25 cellular contexts compared by ENCODE assay signal in the genomic region with DNA sequence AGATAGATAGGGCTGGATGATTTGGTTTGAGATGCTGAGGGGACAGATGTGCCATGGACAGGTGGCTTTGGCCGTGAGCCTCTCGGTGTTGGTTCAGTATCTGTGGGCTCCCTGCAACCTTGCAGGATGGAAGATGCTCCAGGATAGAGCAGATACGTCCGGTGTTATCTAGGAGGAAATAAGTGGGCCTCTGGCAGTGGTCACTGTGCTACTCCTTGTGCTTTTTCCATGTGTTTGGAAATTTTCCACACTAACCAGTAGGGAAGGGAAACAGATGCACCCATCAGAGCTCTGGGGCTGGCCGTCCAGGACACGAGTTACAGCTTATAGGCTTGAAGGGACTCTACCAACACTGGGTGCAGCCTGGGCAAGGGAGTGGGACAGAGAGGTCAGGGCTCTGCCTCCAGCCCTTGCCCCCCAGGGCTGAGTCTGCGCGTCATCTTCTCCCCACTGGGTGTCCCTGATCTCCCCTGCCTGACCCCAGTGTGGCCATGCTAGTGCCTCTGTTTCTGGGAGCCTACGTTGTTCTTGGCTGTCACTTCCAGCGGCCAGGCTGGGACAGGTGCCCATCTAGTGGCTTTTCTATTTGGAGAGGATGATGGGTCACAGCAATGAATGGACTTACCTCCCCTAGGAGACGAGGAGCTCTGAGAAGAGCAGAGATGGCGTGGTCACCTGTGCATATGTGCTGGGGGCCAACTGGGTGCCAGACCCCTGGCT.
DNase-seq lines count a peak whose midpoint lies in the region; ATAC-seq and TF ChIP-seq lines count a peak whose summit lies in the region.
"Had no signal": no experiment of that assay in that cellular context is flagged by ENCODE, and none has a peak within 500 bp of the region (broad histone marks: within the 10 kb centered on the region; RNA-seq: fewer than 3 reads in every experiment).

No MANE protein-coding gene starts in this region.

- H3K4me1 Mint-ChIP-seq in HFFc6 (ENCODE audit: low read depth): peaks cover 58% of the 10 kb centered on the region
- H3K4me1 Mint-ChIP-seq: activated naive CD4-positive, alpha-beta T cell treated with anti-CD3 and anti-CD28 coated beads, Interleukin-2, amount 50 U/mL, for 24 hours had no signal

- peak overlapping the region; percentile 29 for H3K27ac Mint-ChIP-seq in HFFc6
- H3K27ac Mint-ChIP-seq: activated T-cell treated with anti-CD3 and anti-CD28 coated beads, Interleukin-2, amount 50 U/mL, for 72 hours; CD4-positive, CD25-positive, alpha-beta regulatory T cell; T-cell had no signal

- no peak for ATAC-seq in body of pancreas
- ATAC-seq: activated T-cell treated with anti-CD3 and anti-CD28 coated beads, Interleukin-2, amount 50 U/mL, for 72 hours; lower lobe of right lung; T-cell had no signal

- DNase-seq in HFFc6: no peak
- no peak for DNase-seq in body of pancreas
- DNase-seq in DMS114 treated with DMSO at 0.1 percent for 48 hours (lab: John Stamatoyannopoulos, UW; ENCODE audit: unreplicated experiment): no peak
- DNase-seq in UCSD-AML1 (lab: John Stamatoyannopoulos, UW; ENCODE audit: unreplicated experiment): no peak
- no peak for DNase-seq in G401 (ENCODE audit: low spot score)
- DNase-seq: activated T-cell treated with anti-CD3 and anti-CD28 coated beads, Interleukin-2, amount 50 U/mL, for 72 hours; anterior cingulate cortex; CD4-positive, CD25-positive, alpha-beta regulatory T cell; central memory CD4-positive, alpha-beta T cell; DMS 273 treated with DMSO at 0.1 percent for 48 hours; dorsolateral prefrontal cortex; HCEC 1CT; hippocampal formation; lower lobe of right lung; MV-4-11; NCI-H1694 treated with DMSO at 0.1 percent for 48 hours; NCI-H526 treated with DMSO at 0.1 percent for 48 hours; nucleus accumbens; SIG-M5; sigmoid colon; T-cell had no signal

- WGBS in body of pancreas, 2 donors: 80 to 89% methylated on average over 7 to 12 of the region's 12 CpGs
- WGBS in liver: 50% methylated on average over 12 of the region's 12 CpGs

- H3K4me1 ChIP-seq in body of pancreas (peaks cover 47% of the 10 kb centered on the region), liver (ENCODE audit: control insufficient read depth in 4 of 4, insufficient read depth in 4 of 4, low read length in 3 of 4) (peaks cover 30 to 66% (median 54%) of the 10 kb centered on the region in 4 donors), rectal smooth muscle tissue (ENCODE audit: control insufficient read depth, insufficient read depth, low read length) (peaks cover 16% of the 10 kb centered on the region)

- peak in 1 of 2 donors; percentile 10 for TF ChIP-seq RAD21 in liver (IDR thresholded peaks at IDR 0.05)

- intact Hi-C loops in body of pancreas (cut with DNase I): no loop called here

- H3K9me3 ChIP-seq in body of pancreas: no peaks in the 10 kb centered on the region
- no peaks in the 10 kb centered on the region for H3K9me3 ChIP-seq in liver (ENCODE audit: control insufficient read depth in 4 of 4, low read length in 3 of 4)
- H3K9me3 ChIP-seq: lower lobe of right lung, sigmoid colon had no signal

- peak overlapping the region in 3 of 4 donors; percentile 23 to 77 (median 67) for H3K27ac ChIP-seq in body of pancreas
- peak overlapping the region; percentile 70 to 89 for H3K27ac ChIP-seq in liver (ENCODE audit: low read depth in 1 of 2, low read length in 2 of 2)
- H3K27ac ChIP-seq in rectal smooth muscle tissue (ENCODE audit: low read depth, low read length): peak overlapping the region; percentile 76
- H3K27ac ChIP-seq: dorsolateral prefrontal cortex, KMS-11, lower lobe of right lung had no signal

- H3K27me3 Mint-ChIP-seq in HFFc6 (ENCODE audit: insufficient read depth): peaks cover 4% of the 10 kb centered on the region
- H3K27me3 Mint-ChIP-seq: activated naive CD4-positive, alpha-beta T cell treated with anti-CD3 and anti-CD28 coated beads, Interleukin-2, amount 50 U/mL, for 24 hours had no signal

- no peaks in the 10 kb centered on the region for H3K36me3 ChIP-seq in body of pancreas (replicated peaks in 1 of 2; ENCODE audit: insufficient read depth in 1 of 2, low read depth in 2 of 2)
- peaks cover 2 to 5% (median 3%) of the 10 kb centered on the region in 4 donors for H3K36me3 ChIP-seq in liver (ENCODE audit: control insufficient read depth in 4 of 4, insufficient read depth in 3 of 4, low read depth in 1 of 4, low read length in 3 of 4)
- no peaks in the 10 kb centered on the region for H3K36me3 ChIP-seq in rectal smooth muscle tissue (ENCODE audit: control insufficient read depth, insufficient read depth, low read length)
- H3K36me3 ChIP-seq: lower lobe of right lung, sigmoid colon had no signal

- in situ Hi-C loops in G401 (cut with HindIII; ENCODE audit: low sequenced_read_pairs): no loop called here

- H3K27me3 ChIP-seq in body of pancreas (no peaks in the 10 kb centered on the region), liver (ENCODE audit: control insufficient read depth in 4 of 4, insufficient read depth in 4 of 4, low read length in 3 of 4) (no peaks in the 10 kb centered on the region), rectal smooth muscle tissue (ENCODE audit: control insufficient read depth, insufficient read depth, low read length) (no peaks in the 10 kb centered on the region)
- H3K27me3 ChIP-seq: dorsolateral prefrontal cortex, sigmoid colon had no signal

- no peaks in the 10 kb centered on the region for H3K9me3 Mint-ChIP-seq in HFFc6
- H3K9me3 Mint-ChIP-seq: activated naive CD4-positive, alpha-beta T cell treated with anti-CD3 and anti-CD28 coated beads, Interleukin-2, amount 50 U/mL, for 24 hours; activated T-cell treated with anti-CD3 and anti-CD28 coated beads, Interleukin-2, amount 50 U/mL, for 72 hours; CD4-positive, CD25-positive, alpha-beta regulatory T cell; T-cell had no signal

- H3K36me3 Mint-ChIP-seq in HFFc6 (ENCODE audit: low read depth): no peaks in the 10 kb centered on the region
- H3K36me3 Mint-ChIP-seq: activated naive CD4-positive, alpha-beta T cell treated with anti-CD3 and anti-CD28 coated beads, Interleukin-2, amount 50 U/mL, for 24 hours; CD4-positive, CD25-positive, alpha-beta regulatory T cell; T-cell had no signal

- H3K4me3 Mint-ChIP-seq in HFFc6: no peak overlapping the region
- H3K4me3 Mint-ChIP-seq: activated naive CD4-positive, alpha-beta T cell treated with anti-CD3 and anti-CD28 coated beads, Interleukin-2, amount 50 U/mL, for 24 hours; activated T-cell treated with anti-CD3 and anti-CD28 coated beads, Interleukin-2, amount 50 U/mL, for 72 hours; CD4-positive, CD25-positive, alpha-beta regulatory T cell; T-cell had no signal

- H3K4me3 ChIP-seq in body of pancreas: no peak overlapping the region
- no peak overlapping the region for H3K4me3 ChIP-seq in liver (ENCODE audit: low read depth in 1 of 3, low read length in 3 of 3)
- H3K4me3 ChIP-seq in rectal smooth muscle tissue (ENCODE audit: low read length): no peak overlapping the region
- H3K4me3 ChIP-seq: dorsolateral prefrontal cortex, lower lobe of right lung, sigmoid colon had no signal

- H3K9ac ChIP-seq in liver (ENCODE audit: low read depth in 1 of 2, low read length in 2 of 2): no peak overlapping the region
- no peak overlapping the region for H3K9ac ChIP-seq in rectal smooth muscle tissue (ENCODE audit: low read length)
- H3K9ac ChIP-seq: KMS-11 had no signal

- TF ChIP-seq CTCF in HFFc6 (IDR thresholded peaks at IDR 0.05) (no peak), body of pancreas (IDR thresholded peaks at IDR 0.05) (no peak), liver (IDR thresholded peaks at IDR 0.05; ENCODE audit: low read depth, low read length, missing input control) (no peak)

- TF ChIP-seq POLR2A in body of pancreas (IDR thresholded peaks at IDR 0.05): no peak

TF ChIP-seq in liver, 16 proteins besides CTCF, POLR2A, EP300 and RAD21 (continues in another document):
- TF ChIP-seq ZBTB33 (IDR thresholded peaks at IDR 0.05) (no peak), HNF4A (conservative IDR thresholded peaks at IDR 0.05) (peak in 1 of 2 donors; percentile 47), NR2F2 (IDR thresholded peaks at IDR 0.05) (no peak), TAF1 (conservative IDR thresholded peaks at IDR 0.05) (no peak), EGR1 (IDR thresholded peaks at IDR 0.05; ENCODE audit: low read depth in 2 of 2) (no peak), FOXA2 (IDR thresholded peaks at IDR 0.05) (peak; percentile 19), JUND (IDR thresholded peaks at IDR 0.05) (no peak), ATF3 (IDR thresholded peaks at IDR 0.05) (no peak), SP1 (IDR thresholded peaks at IDR 0.05) (peak; percentile 8)
- TF ChIP-seq, protein P1, sequence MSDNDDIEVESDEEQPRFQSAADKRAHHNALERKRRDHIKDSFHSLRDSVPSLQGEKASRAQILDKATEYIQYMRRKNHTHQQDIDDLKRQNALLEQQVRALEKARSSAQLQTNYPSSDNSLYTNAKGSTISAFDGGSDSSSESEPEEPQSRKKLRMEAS (IDR thresholded peaks at IDR 0.05): no peak
